Comparison of ENCODE assay signal across 1 cellular context in the genomic region with DNA sequence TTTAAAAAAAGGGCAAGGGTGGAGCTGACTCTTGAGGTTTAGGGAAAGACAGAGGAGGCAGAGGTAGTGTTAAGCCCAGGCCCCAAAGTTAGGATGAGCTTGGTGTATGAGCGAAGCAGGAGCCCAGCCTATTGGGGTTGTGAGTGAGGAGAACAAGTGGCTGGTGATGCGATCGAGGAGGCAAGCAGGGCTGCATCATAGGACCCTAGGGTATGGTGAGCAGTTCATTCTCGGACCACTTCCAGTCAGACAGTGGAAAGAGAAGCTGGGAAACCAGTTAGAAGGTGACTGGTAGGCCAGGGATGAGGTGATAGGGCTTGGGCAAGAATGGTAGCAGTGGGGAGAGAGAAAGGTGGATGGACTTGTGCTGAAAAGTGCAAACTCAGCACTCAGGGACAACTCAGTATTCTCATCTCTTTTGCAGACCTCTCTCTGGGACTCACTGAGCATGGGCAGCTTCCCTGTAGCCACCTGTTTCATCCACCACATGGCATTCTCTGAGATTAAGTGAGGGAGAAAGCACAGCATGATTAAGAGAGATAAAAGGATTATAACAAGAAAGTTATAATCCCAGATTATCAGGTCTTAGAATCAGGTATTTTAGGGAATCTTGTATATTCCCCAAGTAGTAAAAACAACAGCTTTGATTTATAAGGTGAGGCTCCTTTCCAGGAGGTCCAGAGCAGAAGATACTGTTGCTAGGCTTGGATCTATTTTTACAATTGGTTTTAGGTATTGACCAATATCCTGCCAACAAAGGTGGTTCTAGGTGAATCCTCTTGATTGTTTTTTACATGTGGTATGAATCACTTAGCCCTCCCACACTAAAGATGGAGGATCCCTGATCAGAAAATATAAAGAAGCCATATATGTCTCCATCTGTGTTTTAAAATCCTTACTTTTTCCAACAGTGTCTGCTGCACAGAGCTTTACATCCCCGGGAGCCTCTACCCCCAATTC.
TF ChIP-seq lines count a peak whose summit lies in the region.

No MANE protein-coding gene starts in this region.

TF ChIP-seq in H1, 55 proteins besides CTCF, POLR2A, EP300 and RAD21:
- TF ChIP-seq KDM1A (IDR thresholded peaks at IDR 0.05; ENCODE audit: borderline replicate concordance, low read length) = no peak
- TF ChIP-seq MAFK (IDR thresholded peaks at IDR 0.05; ENCODE audit: low read depth, low read length) = peak; percentile 67; the same call in 1 of the 2 replicates
- TF ChIP-seq POLR2AphosphoS5 (IDR thresholded peaks at IDR 0.05; ENCODE audit: low read depth, low read length) = peak; percentile 58; the same call in 1 of the 2 replicates
